Comparison of ENCODE assay signal across 1 cellular context in the genomic region with DNA sequence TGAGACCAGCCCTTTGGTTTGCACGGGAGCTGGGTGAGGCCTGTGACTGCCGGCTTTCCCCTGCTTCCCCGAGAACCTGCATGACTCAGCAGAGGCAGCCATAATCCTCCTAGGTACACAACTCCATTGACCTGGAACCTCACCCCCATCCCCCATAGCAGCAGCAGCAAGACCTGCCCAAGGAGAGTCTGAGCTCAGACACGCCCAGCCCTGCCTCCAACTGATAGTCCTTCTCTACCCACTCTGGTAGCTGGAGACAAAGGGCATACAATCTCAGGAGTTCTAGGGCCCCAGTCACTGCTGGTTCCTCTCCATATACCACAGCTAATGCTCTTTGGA.
TF ChIP-seq lines count a peak whose summit lies in the region.

No MANE protein-coding gene starts in this region.

TF ChIP-seq in H1, 55 proteins besides CTCF, POLR2A, EP300 and RAD21:
- no peak for TF ChIP-seq MAFK (IDR thresholded peaks at IDR 0.05; ENCODE audit: low read depth, low read length)
- no peak for TF ChIP-seq TBP (IDR thresholded peaks at IDR 0.05; ENCODE audit: low read depth, low read length)
- TF ChIP-seq GTF2F1 (IDR thresholded peaks at IDR 0.05; ENCODE audit: borderline replicate concordance, low read depth, low read length), result no peak
- TF ChIP-seq SIRT6 (IDR thresholded peaks at IDR 0.05; ENCODE audit: low read length), result no peak
- TF ChIP-seq SIN3A (conservative IDR thresholded peaks at IDR 0.05 in 1 of 2, IDR thresholded peaks at IDR 0.05 in 1 of 2; ENCODE audit: low read depth in 1 of 2, low read length in 2 of 2), result no peak
- TF ChIP-seq, protein P1, sequence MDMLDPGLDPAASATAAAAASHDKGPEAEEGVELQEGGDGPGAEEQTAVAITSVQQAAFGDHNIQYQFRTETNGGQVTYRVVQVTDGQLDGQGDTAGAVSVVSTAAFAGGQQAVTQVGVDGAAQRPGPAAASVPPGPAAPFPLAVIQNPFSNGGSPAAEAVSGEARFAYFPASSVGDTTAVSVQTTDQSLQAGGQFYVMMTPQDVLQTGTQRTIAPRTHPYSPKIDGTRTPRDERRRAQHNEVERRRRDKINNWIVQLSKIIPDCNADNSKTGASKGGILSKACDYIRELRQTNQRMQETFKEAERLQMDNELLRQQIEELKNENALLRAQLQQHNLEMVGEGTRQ (IDR thresholded peaks at IDR 0.05; ENCODE audit: low read length), result no peak
- TF ChIP-seq FOSL1 (IDR thresholded peaks at IDR 0.05; ENCODE audit: insufficient read depth, low read depth, low read length), result no peak
- no peak for TF ChIP-seq RXRA (IDR thresholded peaks at IDR 0.05; ENCODE audit: insufficient read depth, low read depth, low read length)
- no peak for TF ChIP-seq TCF12 (IDR thresholded peaks at IDR 0.05; ENCODE audit: low read depth, low read length)
- no peak for TF ChIP-seq CEBPB (IDR thresholded peaks at IDR 0.05; ENCODE audit: low read depth, low read length)
